In the genomic region with DNA sequence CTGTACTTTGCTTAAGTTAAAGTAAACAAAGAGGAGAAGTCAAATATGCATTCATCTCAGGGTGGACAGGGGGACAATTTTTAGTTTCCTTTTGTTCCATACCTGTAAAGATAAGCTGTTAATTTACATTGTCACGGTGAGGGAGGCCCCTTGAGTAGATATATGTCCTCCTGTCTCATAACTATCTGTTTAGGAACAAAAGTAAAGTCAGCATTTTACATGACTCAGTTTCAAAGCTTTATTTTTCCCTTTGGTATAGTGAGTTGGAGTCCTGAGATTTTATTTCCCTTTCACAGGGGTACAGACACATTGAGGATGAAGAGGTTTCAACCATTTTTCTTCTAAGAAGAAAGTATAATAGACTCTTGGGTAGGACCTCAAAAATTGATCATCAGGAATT, we compare ENCODE assay signal across 17 cellular contexts. TPM values are rescaled to one million over a fixed set of nuclear protein-coding genes. Genes with fewer than 3 reads are reported as not detected.
DNase-seq lines count a peak whose midpoint lies in the region; ATAC-seq and TF ChIP-seq lines count a peak whose summit lies in the region.
"Had no signal": no experiment of that assay in that cellular context is flagged by ENCODE, and none has a peak within 500 bp of the region (broad histone marks: within the 10 kb centered on the region; RNA-seq: fewer than 3 reads in every experiment).

No MANE protein-coding gene starts in this region.

- no peak overlapping the region for H2AFZ ChIP-seq in ACC112 (ENCODE audit: low read length, unreplicated experiment)
- H2AFZ ChIP-seq: neural progenitor cell had no signal

- ATAC-seq in GM19395 (IDR thresholded peaks at IDR 0.05; ENCODE audit: unreplicated experiment) = no peak
- ATAC-seq in HG02840 (IDR thresholded peaks at IDR 0.05; ENCODE audit: low FRiP score, unreplicated experiment) = no peak
- ATAC-seq in HG02852 (IDR thresholded peaks at IDR 0.05; ENCODE audit: unreplicated experiment) = no peak

- H3K4me3 Mint-ChIP-seq in endodermal cell = no peak overlapping the region
- H3K4me3 Mint-ChIP-seq: neural progenitor cell had no signal

- no peaks in the 10 kb centered on the region for H3K4me1 Mint-ChIP-seq in endodermal cell
- H3K4me1 Mint-ChIP-seq: neural progenitor cell had no signal

- TF ChIP-seq CTCF in 22Rv1 (IDR thresholded peaks at IDR 0.05) (no peak), VCaP (conservative IDR thresholded peaks at IDR 0.05) (no peak), endodermal cell (conservative IDR thresholded peaks at IDR 0.05) (no peak)

- no peak overlapping the region for H3K9ac ChIP-seq in endodermal cell (ENCODE audit: extremely low read depth, low read length, poor library complexity, severe bottlenecking)
- H3K9ac ChIP-seq: neural progenitor cell had no signal

- H3K27ac Mint-ChIP-seq in endodermal cell = no peak overlapping the region
- H3K27ac Mint-ChIP-seq: neural progenitor cell had no signal

- no peaks in the 10 kb centered on the region for H3K27me3 Mint-ChIP-seq in endodermal cell (ENCODE audit: insufficient read depth)

- peaks cover 55% of the 10 kb centered on the region for H3K36me3 Mint-ChIP-seq in endodermal cell (ENCODE audit: low read depth)
- H3K36me3 Mint-ChIP-seq: neural progenitor cell had no signal

- H3K9me3 ChIP-seq in endodermal cell (ENCODE audit: control insufficient read depth, low read length) = peaks cover 50% of the 10 kb centered on the region
- H3K9me3 ChIP-seq: BE2C, thoracic aorta had no signal

- 94% methylated on average over 1 of the region's 1 CpG; no CpG with 5 or more reads in 1 of the 2 experiments for WGBS in endodermal cell (ENCODE audit: insufficient coverage in 1 of 2, insufficient read length in 1 of 2), 2 experiments

- no peak overlapping the region for H3K4me3 ChIP-seq in ACC112 (ENCODE audit: low read depth, low read length)
- H3K4me3 ChIP-seq in endodermal cell (ENCODE audit: low read length) = peak overlapping the region; percentile 45
- H3K4me3 ChIP-seq: neural progenitor cell, spleen, thoracic aorta had no signal

- H3K36me3 ChIP-seq in ACC112 (ENCODE audit: insufficient read depth, low read length) = no peaks in the 10 kb centered on the region
- H3K36me3 ChIP-seq in endodermal cell (ENCODE audit: control insufficient read depth, insufficient read depth, low read length) = peaks cover 49% of the 10 kb centered on the region
- H3K36me3 ChIP-seq: BE2C, neural progenitor cell, spleen, thoracic aorta had no signal

- H3K4me1 ChIP-seq in ACC112 (ENCODE audit: control insufficient read depth, insufficient read depth, low read length, unreplicated experiment) (peaks cover 33% of the 10 kb centered on the region), endodermal cell (ENCODE audit: control insufficient read depth, insufficient read depth, low read length) (peaks cover 8% of the 10 kb centered on the region)
- H3K4me1 ChIP-seq: BE2C, neural progenitor cell had no signal

- H3K27me3 ChIP-seq in ACC112 (ENCODE audit: insufficient read depth, low read length) (no peaks in the 10 kb centered on the region), endodermal cell (ENCODE audit: control insufficient read depth, insufficient read depth, low read length, poor library complexity, severe bottlenecking) (no peaks in the 10 kb centered on the region)
- H3K27me3 ChIP-seq: neural progenitor cell, spleen had no signal

- peaks cover 34% of the 10 kb centered on the region for H3K9me3 Mint-ChIP-seq in endodermal cell

- no peaks in the 10 kb centered on the region for H3K79me2 ChIP-seq in ACC112 (ENCODE audit: control insufficient read depth, insufficient read depth, low read length, unreplicated experiment)

- DNase-seq in endodermal cell = no peak
- DNase-seq: activated effector memory CD4-positive, alpha-beta T cell treated with anti-CD3 and anti-CD28 coated beads, Interleukin-2, amount 50 U/mL, for 16 hours; BE2C; NCI-H1436; NCI-H2171 treated with DMSO at 0.1 percent for 48 hours; NCI-H748 treated with DMSO at 0.1 percent for 48 hours; spleen had no signal

- H3K27ac ChIP-seq in 22Rv1 = peak overlapping the region; percentile 39
- peak overlapping the region; percentile 78 for H3K27ac ChIP-seq in ACC112 (ENCODE audit: low read depth, low read length)
- peak overlapping the region; percentile 80 for H3K27ac ChIP-seq in VCaP
- no peak overlapping the region for H3K27ac ChIP-seq in endodermal cell (ENCODE audit: low read depth, low read length)
- H3K27ac ChIP-seq: neural progenitor cell, thoracic aorta had no signal

RNA-seq across cellular contexts. Expression of gene TESPA1, which starts 50.1 kb away (rescaled TPM):
- not detected for total RNA-seq in endodermal cell
- polyA plus RNA-seq in endodermal cell (2013, experiment 1 of 2) = not detected
- polyA plus RNA-seq in endodermal cell (2013, experiment 2 of 2) = not detected
- total RNA-seq: frontal cortex, pulmonary artery endothelial cell had no signal
